Comparison of ENCODE assay signal across 8 cellular contexts in genomic region chr17:4364622-4365041, GRCh38. TPM values are rescaled to one million over a fixed set of nuclear protein-coding genes. Genes with fewer than 3 reads are reported as not detected.
A peak's percentile ranks its signal among the peaks of the same experiment; 100 is the strongest.
DNase-seq lines count a peak whose midpoint lies in the region; ATAC-seq and TF ChIP-seq lines count a peak whose summit lies in the region.

No MANE protein-coding gene starts in this region.

- peak overlapping the region; percentile 86 for H3K27ac Mint-ChIP-seq in MCF 10A (ENCODE audit: low read depth, unreplicated experiment)

- peaks cover 18% of the 10 kb centered on the region for H3K4me1 Mint-ChIP-seq in MCF 10A (ENCODE audit: insufficient read depth, unreplicated experiment)

- H2BK15ac ChIP-seq in mesendoderm (replicated peaks; ENCODE audit: low read depth), result no peak overlapping the region

- H4K8ac ChIP-seq in mesendoderm (ENCODE audit: low read depth, low read length), result no peak overlapping the region

- H3K79me1 ChIP-seq in mesendoderm (ENCODE audit: low read length), result no peaks in the 10 kb centered on the region

- H3K36me3 Mint-ChIP-seq in MCF 10A (ENCODE audit: insufficient read depth, unreplicated experiment), result peaks cover 11% of the 10 kb centered on the region

- H3K9me3 Mint-ChIP-seq in MCF 10A (ENCODE audit: unreplicated experiment), result no peaks in the 10 kb centered on the region

- no peak overlapping the region for H2AK5ac ChIP-seq in mesendoderm (ENCODE audit: low read length)

- H3K4me3 Mint-ChIP-seq in MCF 10A (ENCODE audit: unreplicated experiment), result peak overlapping the region; percentile 80

- peaks cover 55% of the 10 kb centered on the region for H3K79me2 ChIP-seq in mesendoderm (ENCODE audit: control insufficient read depth, insufficient read depth, low read length)

- BruUV-seq in MCF 10A (replicated peaks; lab: Mats Ljungman, UMichigan), result TSS peak; percentile 37

- peak overlapping the region; percentile 92 for H3K56ac ChIP-seq in mesendoderm (ENCODE audit: low read length)

- H4K5ac ChIP-seq in mesendoderm (ENCODE audit: low read length), result no peak overlapping the region

- peak overlapping the region; percentile 96 for H3K9ac ChIP-seq in mesendoderm (ENCODE audit: low read length)

- peaks cover 0 to 47% (median 34%) of the 10 kb centered on the region in 12 donors for H3K4me1 ChIP-seq in heart left ventricle
- H3K4me1 ChIP-seq in mesendoderm (ENCODE audit: control insufficient read depth, low read depth, low read length), result no peaks in the 10 kb centered on the region
- H3K4me1 ChIP-seq in vagina, result peaks cover 40% of the 10 kb centered on the region

- no peak overlapping the region for H3K23ac ChIP-seq in mesendoderm (ENCODE audit: low read length)

- peak overlapping the region; percentile 78 to 100 (median 99) for H3K4me3 ChIP-seq in heart left ventricle
- H3K4me3 ChIP-seq in mesendoderm (ENCODE audit: low read length), result no peak overlapping the region
- H3K4me3 ChIP-seq in vagina, result peak overlapping the region; percentile 82 to 97

- ATAC-seq in heart left ventricle, result peak in 1 of 4 donors; percentile 3
- ATAC-seq in left cardiac atrium, result no peak
- ATAC-seq in HG03097 (IDR thresholded peaks at IDR 0.05; ENCODE audit: low FRiP score, unreplicated experiment), result no peak

- intact Hi-C loops in heart left ventricle (cut with DNase I), result loop anchor here in 9 of 10 donors (5.0 to 10.0 kb wide), 12 partner anchors 37 to 222 kb away; partner anchors contain the start of genes ANKFY1 (in 1 of the 9), CYB5D2 (in 1 of the 9) and ZZEF1 (in 1 of the 9)
- intact Hi-C loops in left cardiac atrium (cut with DNase I), result loop anchor here in 1 of 2 donors (5.0 kb wide), 1 partner anchor 52 kb away; no protein-coding TSS in a partner anchor
- intact Hi-C loops in MCF 10A (cut with micrococcal nuclease), result loop anchor here (5.0 to 10.0 kb wide), 3 partner anchors 100 to 222 kb away; partner anchors contain the start of genes ANKFY1, CYB5D2 and ZZEF1
- intact Hi-C loops in vagina (cut with DNase I), result no loop called here

- H3K27me3 ChIP-seq in heart left ventricle, result no peaks in the 10 kb centered on the region
- no peaks in the 10 kb centered on the region for H3K27me3 ChIP-seq in mesendoderm (ENCODE audit: insufficient read depth, low read length, poor library complexity)
- H3K27me3 ChIP-seq in vagina, result no peaks in the 10 kb centered on the region

- H3K9me3 ChIP-seq in heart left ventricle (no peaks in the 10 kb centered on the region), vagina (no peaks in the 10 kb centered on the region)

- no peak overlapping the region for H2BK120ac ChIP-seq in mesendoderm (ENCODE audit: low read depth, low read length)

- H3K4me2 ChIP-seq in mesendoderm (ENCODE audit: low read length), result peak overlapping the region; percentile 85

- H3K27ac ChIP-seq in heart left ventricle (peak overlapping the region; percentile 26 to 100 (median 98)), mesendoderm (ENCODE audit: low read depth, low read length) (no peak overlapping the region), vagina (peak overlapping the region; percentile 98)

- CTCF ChIA-PET in MCF 10A (lab: Yijun Ruan, JAX), result interaction anchor here (0.6 kb wide), 2 partner anchors 149 to 318 kb away, joined by 3 to 5 read pairs; no protein-coding TSS in a partner anchor

- no peak for TF ChIP-seq CTCF in heart left ventricle (IDR thresholded peaks at IDR 0.05)
- no peak for TF ChIP-seq CTCF in MCF 10A (IDR thresholded peaks at IDR 0.05; ENCODE audit: unreplicated experiment)
- TF ChIP-seq CTCF in vagina (IDR thresholded peaks at IDR 0.05), result no peak

- no peak overlapping the region for H3K18ac ChIP-seq in mesendoderm (ENCODE audit: low read length)

- H3K36me3 ChIP-seq in heart left ventricle (peaks cover 0 to 8% (median 4%) of the 10 kb centered on the region in 9 donors), mesendoderm (ENCODE audit: control insufficient read depth, insufficient read depth, low read length) (peaks cover 2% of the 10 kb centered on the region), vagina (no peaks in the 10 kb centered on the region)

- H2BK5ac ChIP-seq in mesendoderm (ENCODE audit: low read length), result no peak overlapping the region

- POLR2A ChIA-PET in MCF 10A (lab: Yijun Ruan, JAX), result interaction anchor here (0.8 to 1.7 kb wide), 6 partner anchors 35 to 150 kb away, joined by 3 to 6 read pairs (median 3); no protein-coding TSS in a partner anchor

- H3K27me3 Mint-ChIP-seq in MCF 10A (ENCODE audit: insufficient read depth, unreplicated experiment), result no peaks in the 10 kb centered on the region

- no peak for TF ChIP-seq POLR2A in heart left ventricle (IDR thresholded peaks at IDR 0.05)
- TF ChIP-seq POLR2A in vagina (IDR thresholded peaks at IDR 0.05), result no peak

- peak overlapping the region; percentile 90 for H3K4ac ChIP-seq in mesendoderm (ENCODE audit: low read depth, low read length)

- WGBS in heart left ventricle, 4 donors, result 65 to 74% (median 71%) methylated on average over 18 of the region's 18 CpGs
- no CpG with 5 or more reads among the region's 18 CpGs for WGBS in mesendoderm (ENCODE audit: extremely low coverage, insufficient coverage, low lambda C conversion rate)

- DNase-seq in heart left ventricle, result no peak
- no peak for DNase-seq in left cardiac atrium
- no peak for DNase-seq in MCF 10A (ENCODE audit: unreplicated experiment)
- DNase-seq in mesendoderm, result no peak
- no peak for DNase-seq in vagina (ENCODE audit: extremely low spot score in 2 of 2)
- DNase-seq in SIG-M5 treated with dmso at 0.1 percent for 504 hours (lab: John Stamatoyannopoulos, UW; ENCODE audit: unreplicated experiment), result no peak
- no peak for DNase-seq in NCI-H1105 (lab: John Stamatoyannopoulos, UW)

RNA-seq across cellular contexts. Expression of gene UBE2G1, which starts 1.8 kb away (rescaled TPM):
- 100 to 1,000 TPM in 3 of 9 donors, 10 to 100 TPM in 6; 79.4 to 125 (median 96.2) TPM for total RNA-seq in heart left ventricle
- polyA plus RNA-seq in heart left ventricle, result 10 to 100 TPM; 19.4 to 55.2 TPM
- 10 to 100 TPM; 52.7 to 53.4 TPM for total RNA-seq in left cardiac atrium
- total RNA-seq in MCF 10A (2022), result 65.1 and 78.5 TPM in 2 replicates
- 88.0 TPM for polyA plus RNA-seq in mesendoderm (2013, experiment 1 of 2)
- polyA plus RNA-seq in mesendoderm (2013, experiment 2 of 2), result 89.9 TPM
- total RNA-seq in vagina, result 45.4 TPM
